In genomic region chr2:121366040-121366439, GRCh38 we compare ENCODE assay signal across 14 cellular contexts.
"Had no signal": no experiment of that assay in that cellular context is flagged by ENCODE, and none has a peak within 500 bp of the region (broad histone marks: within the 10 kb centered on the region; RNA-seq: fewer than 3 reads in every experiment).

No MANE protein-coding gene starts in this region.

- H3K9me3 ChIP-seq: ascending aorta, gastroesophageal sphincter, heart left ventricle, testis had no signal

- H3K4me1 ChIP-seq: testis had no signal

- H3K4me3 ChIP-seq: ascending aorta, coronary artery, gastroesophageal sphincter, heart left ventricle, smooth muscle cell, testis had no signal

- H3K27me3 ChIP-seq: ascending aorta, gastroesophageal sphincter, heart left ventricle, testis had no signal

- H3K4me3 Mint-ChIP-seq: naive thymus-derived CD8-positive, alpha-beta T cell; type B pancreatic cell had no signal

- DNase-seq: activated CD4-positive, alpha-beta T cell treated with anti-CD3 and anti-CD28 coated beads, Interleukin-2, amount 50 U/mL, for 4 hours; activated naive CD4-positive, alpha-beta T cell; heart left ventricle; mesenchymal stem cell; naive thymus-derived CD8-positive, alpha-beta T cell; stimulated activated CD4-positive, alpha-beta T cell treated with anti-CD3 and anti-CD28 coated beads, Interleukin-4, amount 100 ng/mL, for 1 hour; testis had no signal

- H3K27me3 Mint-ChIP-seq: naive thymus-derived CD8-positive, alpha-beta T cell; type B pancreatic cell had no signal

- H3K9me3 Mint-ChIP-seq: naive thymus-derived CD8-positive, alpha-beta T cell; type B pancreatic cell had no signal

- H3K27ac ChIP-seq: coronary artery, gastroesophageal sphincter, heart left ventricle, testis had no signal

- ATAC-seq: activated CD4-positive, CD25-positive, alpha-beta regulatory T cell treated with anti-CD3 and anti-CD28 coated beads, Interleukin-2, amount 50 U/mL, for 24 hours; gastroesophageal sphincter; heart left ventricle; naive thymus-derived CD8-positive, alpha-beta T cell; sciatic nerve had no signal
